Comparison of ENCODE assay signal across 3 cellular contexts in the genomic region with DNA sequence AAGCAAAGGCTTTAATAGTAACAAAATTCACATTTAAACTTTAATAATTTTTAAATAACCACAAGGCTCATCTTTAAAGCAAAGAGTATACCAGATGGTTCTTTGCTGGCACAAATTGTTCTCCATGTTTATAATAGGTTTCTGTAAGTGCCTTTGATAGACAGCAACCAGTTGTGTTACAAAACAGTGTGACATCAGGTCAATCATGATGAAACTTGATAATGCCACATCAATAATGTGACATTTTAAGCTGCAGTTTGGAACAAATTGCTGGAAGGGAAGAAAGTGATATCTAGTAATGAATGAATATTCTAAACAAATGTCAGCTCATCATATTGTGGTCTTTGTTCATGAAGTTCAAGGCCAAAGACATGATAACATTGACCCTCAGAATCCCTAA.
"Had no signal": no experiment of that assay in that cellular context is flagged by ENCODE, and none has a peak within 500 bp of the region (broad histone marks: within the 10 kb centered on the region; RNA-seq: fewer than 3 reads in every experiment).

No MANE protein-coding gene starts in this region.

- H3K4me3 ChIP-seq: GM12878 had no signal

- DNase-seq: GDM1, GF-D8 had no signal
